Comparison of ENCODE assay signal across 18 cellular contexts in genomic region chr10:129769381-129770116, GRCh38.
A peak's percentile ranks its signal among the peaks of the same experiment; 100 is the strongest.
DNase-seq lines count a peak whose midpoint lies in the region; ATAC-seq and TF ChIP-seq lines count a peak whose summit lies in the region.
"Had no signal": no experiment of that assay in that cellular context is flagged by ENCODE, and none has a peak within 500 bp of the region (broad histone marks: within the 10 kb centered on the region; RNA-seq: fewer than 3 reads in every experiment).

No MANE protein-coding gene starts in this region.

- H3K4me1 ChIP-seq in colonic mucosa = no peaks in the 10 kb centered on the region
- H3K4me1 ChIP-seq in suprapubic skin = no peaks in the 10 kb centered on the region

- POLR2A ChIA-PET in WTC11 (lab: Charles Lee) = interaction anchor here (0.8 kb wide), 1 partner anchor 9 kb away, joined by 3 read pairs; no protein-coding TSS in a partner anchor

- no peaks in the 10 kb centered on the region for H3K9me3 ChIP-seq in colonic mucosa
- no peaks in the 10 kb centered on the region for H3K9me3 ChIP-seq in suprapubic skin

- no peak for TF ChIP-seq EP300 in suprapubic skin (IDR thresholded peaks at IDR 0.05)

- H3K36me3 ChIP-seq in colonic mucosa = no peaks in the 10 kb centered on the region
- peaks cover 17% of the 10 kb centered on the region for H3K36me3 ChIP-seq in suprapubic skin

- H3K27me3 Mint-ChIP-seq in WTC11 (ENCODE audit: low read depth) (no peaks in the 10 kb centered on the region), nephron progenitor cell (ENCODE audit: low read depth, poor library complexity) (peaks cover 7% of the 10 kb centered on the region)

- no peaks in the 10 kb centered on the region for H3K27me3 ChIP-seq in colonic mucosa
- no peaks in the 10 kb centered on the region for H3K27me3 ChIP-seq in suprapubic skin

- no peak overlapping the region for H3K27ac ChIP-seq in colonic mucosa
- no peak overlapping the region for H3K27ac ChIP-seq in suprapubic skin

- 93% methylated on average over 24 of the region's 24 CpGs for WGBS in suprapubic skin

- DNase-seq in WTC11 (ENCODE audit: low spot score) (peak; percentile 5), colonic mucosa (peak; percentile 6), nephron progenitor cell (no peak), suprapubic skin (ENCODE audit: low spot score in 2 of 2) (peak; percentile 37 to 65), DMS53 (lab: John Stamatoyannopoulos, UW) (no peak)
- DNase-seq: DMS 273 treated with DMSO at 0.1 percent for 48 hours, EL, Karpas-422, MM.1S, NCI-H1417 treated with DMSO at 0.1 percent for 48 hours, NCI-H2029, NCI-H510A, NCI-H82, SHP77 treated with DMSO at 0.1 percent for 48 hours had no signal

- no peak overlapping the region for H3K27ac Mint-ChIP-seq in WTC11
- peak overlapping the region; percentile 64 for H3K27ac Mint-ChIP-seq in nephron progenitor cell
- H3K27ac Mint-ChIP-seq: CD8-positive, alpha-beta T cell had no signal

- no peak for TF ChIP-seq POLR2A in suprapubic skin (IDR thresholded peaks at IDR 0.05)

- H3K4me3 Mint-ChIP-seq in WTC11 (no peak overlapping the region), nephron progenitor cell (no peak overlapping the region)
- H3K4me3 Mint-ChIP-seq: CD8-positive, alpha-beta T cell had no signal

- H3K9me3 Mint-ChIP-seq in WTC11 (no peaks in the 10 kb centered on the region), nephron progenitor cell (no peaks in the 10 kb centered on the region)

- no peaks in the 10 kb centered on the region for H3K36me3 Mint-ChIP-seq in WTC11
- peaks cover 24% of the 10 kb centered on the region for H3K36me3 Mint-ChIP-seq in nephron progenitor cell (ENCODE audit: low read depth)

- ATAC-seq in WTC11 (no peak), HG02759 (IDR thresholded peaks at IDR 0.05; ENCODE audit: unreplicated experiment) (no peak)
- no peak for ATAC-seq in activated CD4-positive, CD25-positive, alpha-beta regulatory T cell treated with anti-CD3 and anti-CD28 coated beads, Interleukin-2, amount 50 U/mL, for 24 hours
- ATAC-seq: CD8-positive, alpha-beta T cell; Panc1 had no signal

- CTCF ChIA-PET in WTC11 (lab: Charles Lee) = interaction anchor here (1.1 to 2.2 kb wide), 7 partner anchors 98 to 739 kb away, joined by 3 to 6 read pairs (median 4); no protein-coding TSS in a partner anchor

- TF ChIP-seq CTCF in WTC11 (IDR thresholded peaks at IDR 0.05) = no peak
- TF ChIP-seq CTCF in colonic mucosa (IDR thresholded peaks at IDR 0.05) = no peak
- no peak for TF ChIP-seq CTCF in nephron progenitor cell (IDR thresholded peaks at IDR 0.05)
- TF ChIP-seq CTCF in suprapubic skin (IDR thresholded peaks at IDR 0.05) = no peak

- intact Hi-C loops in colonic mucosa (cut with DNase I) = no loop called here

- no peaks in the 10 kb centered on the region for H3K4me1 Mint-ChIP-seq in WTC11
- peaks cover 27% of the 10 kb centered on the region for H3K4me1 Mint-ChIP-seq in nephron progenitor cell

- H3K9ac ChIP-seq in colonic mucosa (ENCODE audit: low read depth in 2 of 2, low read length in 2 of 2) = no peak overlapping the region

- H3K4me3 ChIP-seq in colonic mucosa (no peak overlapping the region), suprapubic skin (no peak overlapping the region)

TF ChIP-seq in WTC11, 78 proteins besides CTCF, POLR2A, EP300 and RAD21 (continues in another document):
- no peak for TF ChIP-seq ZNF138 (CRISPR knock-in tag; conservative IDR thresholded peaks at IDR 0.05)
- no peak for TF ChIP-seq FOXJ3 (CRISPR knock-in tag; IDR thresholded peaks at IDR 0.05; ENCODE audit: borderline replicate concordance)
- no peak for TF ChIP-seq JAZF1 (CRISPR knock-in tag; IDR thresholded peaks at IDR 0.05)
- TF ChIP-seq, protein P1, sequence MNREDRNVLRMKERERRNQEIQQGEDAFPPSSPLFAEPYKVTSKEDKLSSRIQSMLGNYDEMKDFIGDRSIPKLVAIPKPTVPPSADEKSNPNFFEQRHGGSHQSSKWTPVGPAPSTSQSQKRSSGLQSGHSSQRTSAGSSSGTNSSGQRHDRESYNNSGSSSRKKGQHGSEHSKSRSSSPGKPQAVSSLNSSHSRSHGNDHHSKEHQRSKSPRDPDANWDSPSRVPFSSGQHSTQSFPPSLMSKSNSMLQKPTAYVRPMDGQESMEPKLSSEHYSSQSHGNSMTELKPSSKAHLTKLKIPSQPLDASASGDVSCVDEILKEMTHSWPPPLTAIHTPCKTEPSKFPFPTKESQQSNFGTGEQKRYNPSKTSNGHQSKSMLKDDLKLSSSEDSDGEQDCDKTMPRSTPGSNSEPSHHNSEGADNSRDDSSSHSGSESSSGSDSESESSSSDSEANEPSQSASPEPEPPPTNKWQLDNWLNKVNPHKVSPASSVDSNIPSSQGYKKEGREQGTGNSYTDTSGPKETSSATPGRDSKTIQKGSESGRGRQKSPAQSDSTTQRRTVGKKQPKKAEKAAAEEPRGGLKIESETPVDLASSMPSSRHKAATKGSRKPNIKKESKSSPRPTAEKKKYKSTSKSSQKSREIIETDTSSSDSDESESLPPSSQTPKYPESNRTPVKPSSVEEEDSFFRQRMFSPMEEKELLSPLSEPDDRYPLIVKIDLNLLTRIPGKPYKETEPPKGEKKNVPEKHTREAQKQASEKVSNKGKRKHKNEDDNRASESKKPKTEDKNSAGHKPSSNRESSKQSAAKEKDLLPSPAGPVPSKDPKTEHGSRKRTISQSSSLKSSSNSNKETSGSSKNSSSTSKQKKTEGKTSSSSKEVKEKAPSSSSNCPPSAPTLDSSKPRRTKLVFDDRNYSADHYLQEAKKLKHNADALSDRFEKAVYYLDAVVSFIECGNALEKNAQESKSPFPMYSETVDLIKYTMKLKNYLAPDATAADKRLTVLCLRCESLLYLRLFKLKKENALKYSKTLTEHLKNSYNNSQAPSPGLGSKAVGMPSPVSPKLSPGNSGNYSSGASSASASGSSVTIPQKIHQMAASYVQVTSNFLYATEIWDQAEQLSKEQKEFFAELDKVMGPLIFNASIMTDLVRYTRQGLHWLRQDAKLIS (CRISPR knock-in tag; IDR thresholded peaks at IDR 0.05; ENCODE audit: borderline replicate concordance) = no peak
- no peak for TF ChIP-seq NFYB (CRISPR knock-in tag; conservative IDR thresholded peaks at IDR 0.05; ENCODE audit: low read depth)
- no peak for TF ChIP-seq ZBTB43 (CRISPR knock-in tag; IDR thresholded peaks at IDR 0.05)
- TF ChIP-seq ZNF219 (CRISPR knock-in tag; IDR thresholded peaks at IDR 0.05; ENCODE audit: borderline replicate concordance) = no peak
- TF ChIP-seq, protein P2, sequence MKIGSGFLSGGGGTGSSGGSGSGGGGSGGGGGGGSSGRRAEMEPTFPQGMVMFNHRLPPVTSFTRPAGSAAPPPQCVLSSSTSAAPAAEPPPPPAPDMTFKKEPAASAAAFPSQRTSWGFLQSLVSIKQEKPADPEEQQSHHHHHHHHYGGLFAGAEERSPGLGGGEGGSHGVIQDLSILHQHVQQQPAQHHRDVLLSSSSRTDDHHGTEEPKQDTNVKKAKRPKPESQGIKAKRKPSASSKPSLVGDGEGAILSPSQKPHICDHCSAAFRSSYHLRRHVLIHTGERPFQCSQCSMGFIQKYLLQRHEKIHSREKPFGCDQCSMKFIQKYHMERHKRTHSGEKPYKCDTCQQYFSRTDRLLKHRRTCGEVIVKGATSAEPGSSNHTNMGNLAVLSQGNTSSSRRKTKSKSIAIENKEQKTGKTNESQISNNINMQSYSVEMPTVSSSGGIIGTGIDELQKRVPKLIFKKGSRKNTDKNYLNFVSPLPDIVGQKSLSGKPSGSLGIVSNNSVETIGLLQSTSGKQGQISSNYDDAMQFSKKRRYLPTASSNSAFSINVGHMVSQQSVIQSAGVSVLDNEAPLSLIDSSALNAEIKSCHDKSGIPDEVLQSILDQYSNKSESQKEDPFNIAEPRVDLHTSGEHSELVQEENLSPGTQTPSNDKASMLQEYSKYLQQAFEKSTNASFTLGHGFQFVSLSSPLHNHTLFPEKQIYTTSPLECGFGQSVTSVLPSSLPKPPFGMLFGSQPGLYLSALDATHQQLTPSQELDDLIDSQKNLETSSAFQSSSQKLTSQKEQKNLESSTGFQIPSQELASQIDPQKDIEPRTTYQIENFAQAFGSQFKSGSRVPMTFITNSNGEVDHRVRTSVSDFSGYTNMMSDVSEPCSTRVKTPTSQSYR (CRISPR knock-in tag; IDR thresholded peaks at IDR 0.05) = no peak
- TF ChIP-seq, protein P3, sequence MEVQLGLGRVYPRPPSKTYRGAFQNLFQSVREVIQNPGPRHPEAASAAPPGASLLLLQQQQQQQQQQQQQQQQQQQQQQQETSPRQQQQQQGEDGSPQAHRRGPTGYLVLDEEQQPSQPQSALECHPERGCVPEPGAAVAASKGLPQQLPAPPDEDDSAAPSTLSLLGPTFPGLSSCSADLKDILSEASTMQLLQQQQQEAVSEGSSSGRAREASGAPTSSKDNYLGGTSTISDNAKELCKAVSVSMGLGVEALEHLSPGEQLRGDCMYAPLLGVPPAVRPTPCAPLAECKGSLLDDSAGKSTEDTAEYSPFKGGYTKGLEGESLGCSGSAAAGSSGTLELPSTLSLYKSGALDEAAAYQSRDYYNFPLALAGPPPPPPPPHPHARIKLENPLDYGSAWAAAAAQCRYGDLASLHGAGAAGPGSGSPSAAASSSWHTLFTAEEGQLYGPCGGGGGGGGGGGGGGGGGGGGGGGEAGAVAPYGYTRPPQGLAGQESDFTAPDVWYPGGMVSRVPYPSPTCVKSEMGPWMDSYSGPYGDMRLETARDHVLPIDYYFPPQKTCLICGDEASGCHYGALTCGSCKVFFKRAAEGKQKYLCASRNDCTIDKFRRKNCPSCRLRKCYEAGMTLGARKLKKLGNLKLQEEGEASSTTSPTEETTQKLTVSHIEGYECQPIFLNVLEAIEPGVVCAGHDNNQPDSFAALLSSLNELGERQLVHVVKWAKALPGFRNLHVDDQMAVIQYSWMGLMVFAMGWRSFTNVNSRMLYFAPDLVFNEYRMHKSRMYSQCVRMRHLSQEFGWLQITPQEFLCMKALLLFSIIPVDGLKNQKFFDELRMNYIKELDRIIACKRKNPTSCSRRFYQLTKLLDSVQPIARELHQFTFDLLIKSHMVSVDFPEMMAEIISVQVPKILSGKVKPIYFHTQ (CRISPR knock-in tag; IDR thresholded peaks at IDR 0.05) = no peak

Comparison
In these comparisons a context has a peak if more than half of its experiments do, and no peak if none do; other contexts are left out.
1. DNase-seq: peak in WTC11 (single experiment), colonic mucosa (single experiment) and suprapubic skin (2 of 2); none in nephron progenitor cell (single experiment) and DMS53 (single experiment).